Comparison of ENCODE assay signal across 22 cellular contexts in genomic region chr15:57033715-57034439, GRCh38.
DNase-seq lines count a peak whose midpoint lies in the region; ATAC-seq and TF ChIP-seq lines count a peak whose summit lies in the region.
"Had no signal": no experiment of that assay in that cellular context is flagged by ENCODE, and none has a peak within 500 bp of the region (broad histone marks: within the 10 kb centered on the region; RNA-seq: fewer than 3 reads in every experiment).

No MANE protein-coding gene starts in this region.

- CTCF ChIA-PET in WTC11 (lab: Charles Lee) = no interaction called here

- H3K4me3 Mint-ChIP-seq in WTC11 = no peak overlapping the region
- H3K4me3 Mint-ChIP-seq: activated CD8-positive, alpha-beta memory T cell treated with anti-CD3 and anti-CD28 coated beads, Interleukin-2, amount 10 ng/mL, durations not matched to agents 7 days and 5 days; activated naive CD4-positive, alpha-beta T cell treated with anti-CD3 and anti-CD28 coated beads, Interleukin-2, amount 10 ng/mL, durations not matched to agents 7 days and 5 days; CD4-positive, CD25-positive, alpha-beta regulatory T cell; neural crest cell had no signal

- H3K27ac ChIP-seq in RWPE2 (ENCODE audit: poor library complexity, severe bottlenecking) (no peak overlapping the region), liver (ENCODE audit: low read depth in 1 of 2, low read length in 2 of 2) (no peak overlapping the region)
- H3K27ac ChIP-seq: foreskin keratinocyte, Peyer's patch, thoracic aorta had no signal

- no peak overlapping the region for H3K4me3 ChIP-seq in RWPE2 (ENCODE audit: severe bottlenecking)
- no peak overlapping the region for H3K4me3 ChIP-seq in liver (ENCODE audit: low read depth in 1 of 3, low read length in 3 of 3)
- H3K4me3 ChIP-seq: lung, Peyer's patch, thoracic aorta had no signal

- no peaks in the 10 kb centered on the region for H3K27me3 Mint-ChIP-seq in WTC11 (ENCODE audit: low read depth)
- H3K27me3 Mint-ChIP-seq: activated CD8-positive, alpha-beta memory T cell treated with anti-CD3 and anti-CD28 coated beads, Interleukin-2, amount 10 ng/mL, durations not matched to agents 7 days and 5 days; activated naive CD4-positive, alpha-beta T cell treated with anti-CD3 and anti-CD28 coated beads, Interleukin-2, amount 10 ng/mL, durations not matched to agents 7 days and 5 days; CD4-positive, CD25-positive, alpha-beta regulatory T cell; progenitor cell of endocrine pancreas had no signal

- no peaks in the 10 kb centered on the region for H3K27me3 ChIP-seq in RWPE2 (ENCODE audit: insufficient read depth, poor library complexity, severe bottlenecking)
- no peaks in the 10 kb centered on the region for H3K27me3 ChIP-seq in liver (ENCODE audit: control insufficient read depth in 4 of 4, insufficient read depth in 4 of 4, low read length in 3 of 4)
- H3K27me3 ChIP-seq: foreskin keratinocyte, Peyer's patch had no signal

- H3K9me3 Mint-ChIP-seq in WTC11 = no peaks in the 10 kb centered on the region
- H3K9me3 Mint-ChIP-seq: activated naive CD4-positive, alpha-beta T cell treated with anti-CD3 and anti-CD28 coated beads, Interleukin-2, amount 10 ng/mL, durations not matched to agents 7 days and 5 days; CD4-positive, CD25-positive, alpha-beta regulatory T cell had no signal

- H3K9me3 ChIP-seq in RWPE2 (ENCODE audit: severe bottlenecking) = no peaks in the 10 kb centered on the region
- no peaks in the 10 kb centered on the region for H3K9me3 ChIP-seq in liver (ENCODE audit: control insufficient read depth in 4 of 4, low read length in 3 of 4)
- H3K9me3 ChIP-seq: Peyer's patch, thoracic aorta had no signal

- DNase-seq in DMS53 treated with DMSO at 0.1 percent for 48 hours (lab: John Stamatoyannopoulos, UW; ENCODE audit: unreplicated experiment) = peak; percentile 51
- DNase-seq in NCI-H1930 (lab: John Stamatoyannopoulos, UW) = peak; percentile 8 to 35
- no peak for DNase-seq in RWPE2 (ENCODE audit: low spot score)
- no peak for DNase-seq in activated CD8-positive, alpha-beta memory T cell treated with anti-CD3 and anti-CD28 coated beads for 24 hours
- no peak for DNase-seq in WTC11 (ENCODE audit: low spot score)
- DNase-seq in EL = no peak
- DNase-seq: activated CD4-positive, alpha-beta T cell treated with anti-CD3 and anti-CD28 coated beads for 4 hours; activated CD8-positive, alpha-beta memory T cell treated with anti-CD3 and anti-CD28 coated beads, Interleukin-2, amount 10 ng/mL, durations not matched to agents 7 days and 5 days; activated naive CD4-positive, alpha-beta T cell treated with anti-CD3 and anti-CD28 coated beads, Interleukin-2, amount 10 ng/mL, durations not matched to agents 7 days and 5 days; CD4-positive, CD25-positive, alpha-beta regulatory T cell; DMS 273 treated with DMSO at 0.1 percent for 48 hours; effector CD8-positive, alpha-beta T cell; foreskin keratinocyte; hippocampal formation; Kasumi-1; NK-92 treated with Interleukin-12 subunit alpha and Interleukin-12 subunit beta, amount 100 ng/mL, for 24 hours; Peyer's patch had no signal

- WGBS in liver = 73% methylated on average over 3 of the region's 3 CpGs

- H3K4me1 ChIP-seq in RWPE2 (ENCODE audit: insufficient read depth, poor library complexity, severe bottlenecking) (peaks cover 11% of the 10 kb centered on the region), liver (ENCODE audit: control insufficient read depth in 4 of 4, insufficient read depth in 4 of 4, low read length in 3 of 4) (peaks cover 0 to 13% (median 3%) of the 10 kb centered on the region in 4 donors)
- H3K4me1 ChIP-seq: foreskin keratinocyte had no signal

- TF ChIP-seq CTCF in RWPE2 (IDR thresholded peaks at IDR 0.05; ENCODE audit: poor library complexity, severe bottlenecking) (no peak), liver (IDR thresholded peaks at IDR 0.05; ENCODE audit: low read depth, low read length, missing input control) (no peak), WTC11 (IDR thresholded peaks at IDR 0.05) (no peak)

- H3K36me3 Mint-ChIP-seq in WTC11 = no peaks in the 10 kb centered on the region
- H3K36me3 Mint-ChIP-seq: CD4-positive, CD25-positive, alpha-beta regulatory T cell had no signal

- no peak overlapping the region; the same call in 1 of the 2 replicates for H3K27ac Mint-ChIP-seq in WTC11
- H3K27ac Mint-ChIP-seq: activated CD8-positive, alpha-beta memory T cell treated with anti-CD3 and anti-CD28 coated beads, Interleukin-2, amount 10 ng/mL, durations not matched to agents 7 days and 5 days; activated naive CD4-positive, alpha-beta T cell treated with anti-CD3 and anti-CD28 coated beads, Interleukin-2, amount 10 ng/mL, durations not matched to agents 7 days and 5 days; progenitor cell of endocrine pancreas had no signal

- POLR2A ChIA-PET in WTC11 (lab: Charles Lee) = no interaction called here

- no peak for TF ChIP-seq RAD21 in liver (IDR thresholded peaks at IDR 0.05)

- H3K9ac ChIP-seq in liver (ENCODE audit: low read depth in 1 of 2, low read length in 2 of 2) = peak overlapping the region in 1 of 2 donors; percentile 13

- H3K4me1 Mint-ChIP-seq in WTC11 = peaks cover 61% of the 10 kb centered on the region

- ATAC-seq in RWPE2 (ENCODE audit: low read depth) = peak; percentile 74
- no peak for ATAC-seq in WTC11
- ATAC-seq: activated CD8-positive, alpha-beta memory T cell treated with anti-CD3 and anti-CD28 coated beads, Interleukin-2, amount 10 ng/mL, durations not matched to agents 7 days and 5 days; foreskin keratinocyte had no signal

- H3K36me3 ChIP-seq in RWPE2 (ENCODE audit: low read depth) (no peaks in the 10 kb centered on the region), liver (ENCODE audit: control insufficient read depth in 4 of 4, insufficient read depth in 3 of 4, low read depth in 1 of 4, low read length in 3 of 4) (no peaks in the 10 kb centered on the region)
- H3K36me3 ChIP-seq: Peyer's patch, thoracic aorta had no signal

TF ChIP-seq in liver, 16 proteins besides CTCF, POLR2A, EP300 and RAD21:
- peak; percentile 16 for TF ChIP-seq FOXA2 (IDR thresholded peaks at IDR 0.05)
- TF ChIP-seq NR2F2 (IDR thresholded peaks at IDR 0.05) = no peak
- TF ChIP-seq HNF4G (IDR thresholded peaks at IDR 0.05) = no peak

TF ChIP-seq in WTC11, 78 proteins besides CTCF, POLR2A, EP300 and RAD21:
- no peak for TF ChIP-seq AR (CRISPR knock-in tag; IDR thresholded peaks at IDR 0.05)
- TF ChIP-seq ZNF138 (CRISPR knock-in tag; conservative IDR thresholded peaks at IDR 0.05) = no peak
- no peak for TF ChIP-seq JAZF1 (CRISPR knock-in tag; IDR thresholded peaks at IDR 0.05)
- no peak for TF ChIP-seq ZNF281 (CRISPR knock-in tag; IDR thresholded peaks at IDR 0.05)
- no peak for TF ChIP-seq CBFB (CRISPR knock-in tag; IDR thresholded peaks at IDR 0.05; ENCODE audit: low read depth)

Comparison
In these comparisons a context has a peak if more than half of its experiments do, and no peak if none do; other contexts are left out.
1. DNase-seq: peak in DMS53 treated with DMSO at 0.1 percent for 48 hours (single experiment) and NCI-H1930 (2 of 2); none in RWPE2 (single experiment), activated CD8-positive, alpha-beta memory T cell treated with anti-CD3 and anti-CD28 coated beads for 24 hours (single experiment), WTC11 (single experiment) and EL (single experiment).